ENCODE assay signal across 8 cellular contexts in genomic region chr13:20702530-20702929, GRCh38. TPM values are rescaled to one million over a fixed set of nuclear protein-coding genes. Genes with fewer than 3 reads are reported as not detected.
DNase-seq lines count a peak whose midpoint lies in the region; ATAC-seq, FAIRE-seq and TF ChIP-seq lines count a peak whose summit lies in the region.

No MANE protein-coding gene starts in this region.

- no peaks in the 10 kb centered on the region for H3F3A ChIP-seq in Loucy (ENCODE audit: low read depth)

- H4K20me1 ChIP-seq in Loucy (ENCODE audit: insufficient read depth, low read length, poor library complexity, severe bottlenecking), result no peaks in the 10 kb centered on the region

- H2AFZ ChIP-seq in Loucy (ENCODE audit: low read length), result 0 out of 2 replicates have a peak overlapping the region, but pooled peaks have one; percentile 91
- peak overlapping the region; percentile 99 for H2AFZ ChIP-seq in neuronal stem cell (ENCODE audit: low read length)

- no peak overlapping the region for H2BK5ac ChIP-seq in neuronal stem cell (ENCODE audit: low read length)

- no peak overlapping the region for H3K4ac ChIP-seq in neuronal stem cell (ENCODE audit: low read length)

- H3K4me2 ChIP-seq in Loucy (ENCODE audit: low read depth, low read length, poor library complexity, severe bottlenecking) (peak overlapping the region; percentile 83), neuronal stem cell (ENCODE audit: insufficient read depth, low read length, poor library complexity, severe bottlenecking) (peak overlapping the region; percentile 90)

- ATAC-seq in GM21447 (IDR thresholded peaks at IDR 0.05; ENCODE audit: unreplicated experiment), result no peak

- DNase-seq in D721Med (ENCODE audit: insufficient read length, low spot score) (no peak), coronary artery (ENCODE audit: low spot score) (no peak), neuronal stem cell (ENCODE audit: low spot score) (no peak), 8988T (no peak), D341Med (ENCODE audit: low spot score) (no peak), NCI-H2029 treated with DMSO at 0.1 percent for 48 hours (lab: John Stamatoyannopoulos, UW) (no peak)

- H3K23ac ChIP-seq in neuronal stem cell (ENCODE audit: low read depth, low read length, poor library complexity), result no peak overlapping the region

- H2AK5ac ChIP-seq in neuronal stem cell (ENCODE audit: low read depth, low read length), result no peak overlapping the region

- H3K9me3 ChIP-seq in Loucy (ENCODE audit: insufficient read depth, low read depth, low read length) (no peaks in the 10 kb centered on the region), neuronal stem cell (replicated peaks in 1 of 2; ENCODE audit: control insufficient read depth in 2 of 2, insufficient read depth in 1 of 2, low read depth in 1 of 2, low read length in 2 of 2) (no peaks in the 10 kb centered on the region)

- TF ChIP-seq CTCF in D721Med (IDR thresholded peaks at IDR 0.05; ENCODE audit: insufficient read depth, missing control alignments) (no peak), Loucy (conservative IDR thresholded peaks at IDR 0.05; ENCODE audit: low read length) (no peak), coronary artery (IDR thresholded peaks at IDR 0.05) (no peak)

- no peak overlapping the region for H2BK12ac ChIP-seq in neuronal stem cell (ENCODE audit: low read length)

- H3K36me3 ChIP-seq in Loucy (ENCODE audit: insufficient read depth, low read length) (no peaks in the 10 kb centered on the region), neuronal stem cell (replicated peaks in 1 of 2; ENCODE audit: control insufficient read depth in 2 of 2, insufficient read depth in 2 of 2, low read length in 2 of 2) (no peaks in the 10 kb centered on the region)

- no peaks in the 10 kb centered on the region for H3K9me2 ChIP-seq in Loucy (replicated peaks; ENCODE audit: low read depth, low read length)

- no peak overlapping the region for H4K8ac ChIP-seq in neuronal stem cell (ENCODE audit: low read depth, low read length)

- H3K27ac ChIP-seq in coronary artery, result no peak overlapping the region
- H3K27ac ChIP-seq in neuronal stem cell (replicated peaks; ENCODE audit: low read length), result no peak overlapping the region

- WGBS in neuronal stem cell (ENCODE audit: extremely low coverage in 2 of 2, insufficient read length in 2 of 2, insufficient replicate concordance in 1 of 2), 2 donors, result no CpG with 5 or more reads among the region's 9 CpGs

- H3K79me2 ChIP-seq in Loucy (ENCODE audit: insufficient read depth, low read length), result no peaks in the 10 kb centered on the region

- FAIRE-seq in D721Med (lab: Jason Lieb, UNC), result peak; percentile 38

- H3K18ac ChIP-seq in neuronal stem cell (ENCODE audit: low read length), result no peak overlapping the region

- no peak overlapping the region for H4K91ac ChIP-seq in neuronal stem cell (ENCODE audit: low read depth, low read length, poor library complexity)

- H3K27me3 ChIP-seq in Loucy (ENCODE audit: insufficient read depth, low read length, poor library complexity, severe bottlenecking), result peaks cover 23% of the 10 kb centered on the region
- peaks cover 0 to 4% (median 0%) of the 10 kb centered on the region in 3 experiments for H3K27me3 ChIP-seq in neuronal stem cell (ENCODE audit: control insufficient read depth in 3 of 3, insufficient read depth in 3 of 3, low read depth in 1 of 3, low read length in 3 of 3)

- no peaks in the 10 kb centered on the region for H3K79me1 ChIP-seq in neuronal stem cell (ENCODE audit: low read depth, low read length)

- peaks cover 10% of the 10 kb centered on the region for H3K4me1 ChIP-seq in Loucy (ENCODE audit: insufficient read depth, low read length, poor library complexity, severe bottlenecking)
- peaks cover 0 to 8% of the 10 kb centered on the region in 2 donors for H3K4me1 ChIP-seq in neuronal stem cell (ENCODE audit: control insufficient read depth in 2 of 2, insufficient read depth in 1 of 2, low read depth in 1 of 2, low read length in 2 of 2)

- peak overlapping the region; percentile 79 for H3K4me3 ChIP-seq in Loucy (ENCODE audit: low read length, poor library complexity, severe bottlenecking)
- peak overlapping the region; percentile 83 for H3K4me3 ChIP-seq in coronary artery
- peak overlapping the region; percentile 81 to 82 for H3K4me3 ChIP-seq in neuronal stem cell (ENCODE audit: low read length in 2 of 2)

- no peak overlapping the region for H2BK15ac ChIP-seq in neuronal stem cell (ENCODE audit: low read length)

- H2BK120ac ChIP-seq in neuronal stem cell (ENCODE audit: low read depth, low read length), result no peak overlapping the region

- no peak overlapping the region for H3K14ac ChIP-seq in neuronal stem cell (ENCODE audit: low read length)

- H3K9ac ChIP-seq in Loucy (ENCODE audit: low read depth, low read length, poor library complexity, severe bottlenecking), result peak overlapping the region; percentile 44
- no peak overlapping the region for H3K9ac ChIP-seq in neuronal stem cell (ENCODE audit: low read depth, low read length, poor library complexity)

RNA-seq across cellular contexts. Expression of gene IL17D, which starts 1.0 kb away (rescaled TPM):
- polyA plus RNA-seq in neuronal stem cell (2013, experiment 1 of 2), result 2.3 TPM
- polyA plus RNA-seq in neuronal stem cell (2013, experiment 2 of 2), result 2.1 TPM
